ENCODE assay signal across 23 cellular contexts in genomic region chr17:80851277-80851925, GRCh38.
DNase-seq lines count a peak whose midpoint lies in the region; ATAC-seq and TF ChIP-seq lines count a peak whose summit lies in the region.
"Had no signal": no experiment of that assay in that cellular context is flagged by ENCODE, and none has a peak within 500 bp of the region (broad histone marks: within the 10 kb centered on the region; RNA-seq: fewer than 3 reads in every experiment).

No MANE protein-coding gene starts in this region.

- H2AFZ ChIP-seq in IMR-90 (replicated peaks; ENCODE audit: low read length, poor library complexity): no peak overlapping the region

- H3K4me1 Mint-ChIP-seq in activated CD4-positive, alpha-beta memory T cell treated with anti-CD3 and anti-CD28 coated beads, Interleukin-2, amount 10 ng/mL, durations not matched to agents 7 days and 5 days: peaks cover 88% of the 10 kb centered on the region
- peaks cover 54% of the 10 kb centered on the region for H3K4me1 Mint-ChIP-seq in activated CD4-positive, alpha-beta memory T cell treated with anti-CD3 and anti-CD28 coated beads for 36 hours (ENCODE audit: low read depth)
- peaks cover 56% of the 10 kb centered on the region for H3K4me1 Mint-ChIP-seq in activated naive CD8-positive, alpha-beta T cell treated with anti-CD3 and anti-CD28 coated beads, Interleukin-2, amount 50 U/mL, for 24 hours

- no peaks in the 10 kb centered on the region for H3K9me3 ChIP-seq in IMR-90 (ENCODE audit: control insufficient read depth, insufficient read depth, low read length)
- H3K9me3 ChIP-seq in right lobe of liver: no peaks in the 10 kb centered on the region
- no peaks in the 10 kb centered on the region for H3K9me3 ChIP-seq in transverse colon
- H3K9me3 ChIP-seq: MG63, vagina had no signal

- H2BK15ac ChIP-seq in IMR-90 (ENCODE audit: low read depth, low read length): peak overlapping the region; percentile 99; the same call in 2 of the 3 replicates

- dilution Hi-C loops in IMR-90 (cut with HindIII; ENCODE audit: low sequenced_read_pairs, unreplicated experiment): no loop called here

- TF ChIP-seq CTCF in IMR-90 (conservative IDR thresholded peaks at IDR 0.05; ENCODE audit: low read depth, low read length) (no peak), right lobe of liver (IDR thresholded peaks at IDR 0.05) (no peak), transverse colon (IDR thresholded peaks at IDR 0.05) (no peak)

- H3K9me1 ChIP-seq in IMR-90 (ENCODE audit: insufficient read depth, low read length): peaks cover 33% of the 10 kb centered on the region

- no peak overlapping the region for H3K9ac ChIP-seq in IMR-90 (ENCODE audit: low read depth, low read length)

- peaks cover 91% of the 10 kb centered on the region for H3K36me3 Mint-ChIP-seq in activated CD4-positive, alpha-beta memory T cell treated with anti-CD3 and anti-CD28 coated beads, Interleukin-2, amount 10 ng/mL, durations not matched to agents 7 days and 5 days (ENCODE audit: low read depth)
- H3K36me3 Mint-ChIP-seq in activated CD4-positive, alpha-beta memory T cell treated with anti-CD3 and anti-CD28 coated beads for 36 hours: peaks cover 25% of the 10 kb centered on the region
- H3K36me3 Mint-ChIP-seq in activated naive CD8-positive, alpha-beta T cell treated with anti-CD3 and anti-CD28 coated beads, Interleukin-2, amount 50 U/mL, for 24 hours (ENCODE audit: low read depth): peaks cover 42% of the 10 kb centered on the region

- no peaks in the 10 kb centered on the region for H3K9me3 Mint-ChIP-seq in activated CD4-positive, alpha-beta memory T cell treated with anti-CD3 and anti-CD28 coated beads, Interleukin-2, amount 10 ng/mL, durations not matched to agents 7 days and 5 days
- peaks cover 2% of the 10 kb centered on the region for H3K9me3 Mint-ChIP-seq in activated CD4-positive, alpha-beta memory T cell treated with anti-CD3 and anti-CD28 coated beads for 36 hours
- no peaks in the 10 kb centered on the region for H3K9me3 Mint-ChIP-seq in activated naive CD8-positive, alpha-beta T cell treated with anti-CD3 and anti-CD28 coated beads, Interleukin-2, amount 50 U/mL, for 24 hours
- H3K9me3 Mint-ChIP-seq: IgD-negative memory B cell had no signal

- intact Hi-C loops in activated CD4-positive, alpha-beta memory T cell treated with anti-CD3 and anti-CD28 coated beads for 36 hours (cut with micrococcal nuclease): loop anchor here (10.0 kb wide), 1 partner anchor 177 kb away; no protein-coding TSS in a partner anchor
- intact Hi-C loops in IMR-90 (cut with micrococcal nuclease) (loop anchor here (10.0 kb wide), 1 partner anchor 377 kb away; the partner anchor contains the start of gene NPTX1), posterior vena cava (cut with DNase I) (no loop called here), right lobe of liver (cut with DNase I) (no loop called here), transverse colon (cut with DNase I; ENCODE audit: low total_unique reads) (no loop called here)

- no peak overlapping the region for H3K23ac ChIP-seq in IMR-90 (ENCODE audit: low read depth, low read length)

- no peak for TF ChIP-seq EP300 in transverse colon (IDR thresholded peaks at IDR 0.05; ENCODE audit: low read depth)

- peak overlapping the region; percentile 24 to 99; a peak in 1 of 4 replicates for H4K8ac ChIP-seq in IMR-90 (ENCODE audit: low read depth in 2 of 2, low read length in 2 of 2)

- H2BK5ac ChIP-seq in IMR-90 (ENCODE audit: low read depth, low read length, poor library complexity, severe bottlenecking): peak overlapping the region; percentile 66

- H2BK120ac ChIP-seq in IMR-90 (ENCODE audit: low read depth, low read length): peak overlapping the region; percentile 99; the same call in 1 of the 2 replicates

- H3K27ac Mint-ChIP-seq in activated CD4-positive, alpha-beta memory T cell treated with anti-CD3 and anti-CD28 coated beads, Interleukin-2, amount 10 ng/mL, durations not matched to agents 7 days and 5 days: peak overlapping the region; percentile 55
- no peak overlapping the region for H3K27ac Mint-ChIP-seq in activated CD4-positive, alpha-beta memory T cell treated with anti-CD3 and anti-CD28 coated beads for 36 hours
- peak overlapping the region; percentile 4 for H3K27ac Mint-ChIP-seq in activated naive CD8-positive, alpha-beta T cell treated with anti-CD3 and anti-CD28 coated beads, Interleukin-2, amount 50 U/mL, for 24 hours
- H3K27ac Mint-ChIP-seq: IgD-negative memory B cell had no signal

- H4K91ac ChIP-seq in IMR-90 (ENCODE audit: insufficient read depth, low read depth, low read length): peak overlapping the region; percentile 99

- H3K79me1 ChIP-seq in IMR-90 (ENCODE audit: low read depth in 1 of 2, low read length in 2 of 2): peaks cover 18 to 39% of the 10 kb centered on the region in 2 experiments; a peak in 3 of 4 replicates

- in situ Hi-C loops in IMR-90 (cut with MboI; ENCODE audit: low sequenced_read_pairs): no loop called here
- in situ Hi-C loops in transverse colon (cut with MboI; ENCODE audit: low pct_ligation_motif_present in 1 of 4, low pct_unique_long_range_greater_than_20kb in 1 of 4, low sequenced_read_pairs in 3 of 4): loop anchor here in 1 of 4 donors (25.0 kb wide), 1 partner anchor 414 kb away; no protein-coding TSS in a partner anchor
- in situ Hi-C loops in G401 (cut with HindIII; ENCODE audit: low sequenced_read_pairs): no loop called here

- POLR2A ChIA-PET in activated CD4-positive, alpha-beta memory T cell treated with anti-CD3 and anti-CD28 coated beads, Interleukin-2, amount 10 ng/mL, durations not matched to agents 7 days and 5 days (lab: Charles Lee): interaction anchor here (2.0 to 2.4 kb wide), 2 partner anchors 18 to 41 kb away, joined by 7 to 9 read pairs; no protein-coding TSS in a partner anchor
- POLR2A ChIA-PET in activated CD4-positive, alpha-beta memory T cell treated with anti-CD3 and anti-CD28 coated beads for 36 hours (lab: Charles Lee): no interaction called here
- POLR2A ChIA-PET in IMR-90 (lab: Charles Lee; ENCODE audit: unreplicated experiment): no interaction called here

- H3K56ac ChIP-seq in IMR-90 (ENCODE audit: extremely low read depth, insufficient read depth, low read length): no peak overlapping the region

- H2AK9ac ChIP-seq in IMR-90 (replicated peaks; ENCODE audit: low read depth, low read length, poor library complexity): no peak overlapping the region

- no peaks in the 10 kb centered on the region for H4K20me1 ChIP-seq in IMR-90 (ENCODE audit: insufficient read depth, low read length)

- H3K4me3 ChIP-seq in IMR-90 (ENCODE audit: insufficient read depth, low read depth, low read length) (no peak overlapping the region), right lobe of liver (no peak overlapping the region), transverse colon (no peak overlapping the region)
- H3K4me3 ChIP-seq: dorsolateral prefrontal cortex, MG63, vagina had no signal

- H3K4ac ChIP-seq in IMR-90 (ENCODE audit: low read depth, low read length): peak overlapping the region; percentile 100; the same call in 1 of the 2 replicates

- CTCF ChIA-PET in activated CD4-positive, alpha-beta memory T cell treated with anti-CD3 and anti-CD28 coated beads, Interleukin-2, amount 10 ng/mL, durations not matched to agents 7 days and 5 days (lab: Charles Lee): interaction anchor here (0.6 kb wide), 1 partner anchor 245 kb away, joined by 3 read pairs; no protein-coding TSS in a partner anchor
- CTCF ChIA-PET in activated CD4-positive, alpha-beta memory T cell treated with anti-CD3 and anti-CD28 coated beads for 36 hours (lab: Charles Lee): no interaction called here
- CTCF ChIA-PET in IMR-90 (lab: Yijun Ruan, JAX): no interaction called here

- no peaks in the 10 kb centered on the region for H3K27me3 Mint-ChIP-seq in activated CD4-positive, alpha-beta memory T cell treated with anti-CD3 and anti-CD28 coated beads, Interleukin-2, amount 10 ng/mL, durations not matched to agents 7 days and 5 days
- H3K27me3 Mint-ChIP-seq in activated CD4-positive, alpha-beta memory T cell treated with anti-CD3 and anti-CD28 coated beads for 36 hours: no peaks in the 10 kb centered on the region
- H3K27me3 Mint-ChIP-seq in activated naive CD8-positive, alpha-beta T cell treated with anti-CD3 and anti-CD28 coated beads, Interleukin-2, amount 50 U/mL, for 24 hours: no peaks in the 10 kb centered on the region

- peak overlapping the region; percentile 100; the same call in 1 of the 2 replicates for H2AK5ac ChIP-seq in IMR-90 (ENCODE audit: low read depth, low read length)

- TF ChIP-seq POLR2A in IMR-90 (IDR thresholded peaks at IDR 0.05; ENCODE audit: low read depth, low read length): no peak
- TF ChIP-seq POLR2A in right lobe of liver (IDR thresholded peaks at IDR 0.05): no peak
- TF ChIP-seq POLR2A in transverse colon (IDR thresholded peaks at IDR 0.05): no peak

- H3K27me3 ChIP-seq in IMR-90 (ENCODE audit: control insufficient read depth, insufficient read depth, low read length) (no peaks in the 10 kb centered on the region), right lobe of liver (no peaks in the 10 kb centered on the region), transverse colon (no peaks in the 10 kb centered on the region)
- H3K27me3 ChIP-seq: dorsolateral prefrontal cortex, MG63, vagina had no signal

- WGBS in IMR-90 (ENCODE audit: extremely low coverage in 2 of 2, insufficient read length in 1 of 2), 2 experiments: 90% methylated on average over 8 of the region's 17 CpGs; no CpG with 5 or more reads in 1 of the 2 experiments
- 83% methylated on average over 17 of the region's 17 CpGs for WGBS in right lobe of liver (ENCODE audit: insufficient coverage, low coverage, low lambda C conversion rate, missing lambda C conversion rate)
- WGBS in transverse colon (ENCODE audit: low coverage in 1 of 2), 2 donors: 90 to 96% methylated on average over 4 to 17 of the region's 17 CpGs

- H3K14ac ChIP-seq in IMR-90 (replicated peaks; ENCODE audit: low read depth, low read length): peak overlapping the region; percentile 98; the same call in 1 of the 2 replicates

- no peak overlapping the region for H3K4me2 ChIP-seq in IMR-90 (ENCODE audit: low read depth, low read length)

- peaks cover 23% of the 10 kb centered on the region for H3K36me3 ChIP-seq in IMR-90 (ENCODE audit: control insufficient read depth, insufficient read depth, low read length)
- no peaks in the 10 kb centered on the region for H3K36me3 ChIP-seq in right lobe of liver
- no peaks in the 10 kb centered on the region for H3K36me3 ChIP-seq in transverse colon

- H4K5ac ChIP-seq in IMR-90 (ENCODE audit: low read depth, low read length): no peak overlapping the region

- peaks cover 22% of the 10 kb centered on the region for H3K4me1 ChIP-seq in IMR-90 (ENCODE audit: control insufficient read depth, insufficient read depth, low read length)
- H3K4me1 ChIP-seq in right lobe of liver: no peaks in the 10 kb centered on the region
- peaks cover 0 to 28% (median 18%) of the 10 kb centered on the region in 4 donors for H3K4me1 ChIP-seq in transverse colon

- H3K27ac ChIP-seq in IMR-90 (ENCODE audit: insufficient read depth, low read length) (0 out of 2 replicates have a peak overlapping the region, but pooled peaks have one; percentile 56), right lobe of liver (no peak overlapping the region), transverse colon (no peak overlapping the region)
- H3K27ac ChIP-seq: dorsolateral prefrontal cortex, HL-60, vagina had no signal

- no TSS peak for BruUV-seq in IMR-90 (replicated peaks; lab: Mats Ljungman, UMichigan)

- H3K4me3 Mint-ChIP-seq in activated CD4-positive, alpha-beta memory T cell treated with anti-CD3 and anti-CD28 coated beads, Interleukin-2, amount 10 ng/mL, durations not matched to agents 7 days and 5 days: no peak overlapping the region
- no peak overlapping the region for H3K4me3 Mint-ChIP-seq in activated CD4-positive, alpha-beta memory T cell treated with anti-CD3 and anti-CD28 coated beads for 36 hours
- H3K4me3 Mint-ChIP-seq in activated naive CD8-positive, alpha-beta T cell treated with anti-CD3 and anti-CD28 coated beads, Interleukin-2, amount 50 U/mL, for 24 hours: no peak overlapping the region
- H3K4me3 Mint-ChIP-seq: IgD-negative memory B cell had no signal

- H2BK20ac ChIP-seq in IMR-90 (ENCODE audit: low read depth, low read length): peak overlapping the region; percentile 54; the same call in 1 of the 2 replicates

- H3K18ac ChIP-seq in IMR-90 (ENCODE audit: low read depth, low read length): no peak overlapping the region

- TF ChIP-seq RAD21 in IMR-90 (IDR thresholded peaks at IDR 0.05; ENCODE audit: low read length): no peak

- ATAC-seq in IMR-90 (ENCODE audit: low read depth): no peak
- ATAC-seq in activated naive CD8-positive, alpha-beta T cell treated with anti-CD3 and anti-CD28 coated beads, Interleukin-2, amount 50 U/mL, for 24 hours: no peak
- no peak for ATAC-seq in right lobe of liver
- ATAC-seq: Right ventricle myocardium inferior had no signal

- no peak for DNase-seq in activated CD4-positive, alpha-beta memory T cell treated with anti-CD3 and anti-CD28 coated beads, Interleukin-2, amount 10 ng/mL, durations not matched to agents 7 days and 5 days
- DNase-seq in activated CD4-positive, alpha-beta memory T cell treated with anti-CD3 and anti-CD28 coated beads for 36 hours: no peak
- DNase-seq in IMR-90: no peak
- DNase-seq in activated naive CD8-positive, alpha-beta T cell treated with anti-CD3 and anti-CD28 coated beads, Interleukin-2, amount 50 U/mL, for 24 hours: no peak
- DNase-seq in posterior vena cava (ENCODE audit: low spot score): peak; percentile 56
- DNase-seq in right lobe of liver: no peak
- DNase-seq in transverse colon: no peak
- no peak for DNase-seq in G401 (ENCODE audit: low spot score)
- DNase-seq: activated CD4-positive, alpha-beta T cell treated with anti-CD3 and anti-CD28 coated beads, Interleukin-2, amount 50 U/mL, for 1 hour; activated T-cell treated with anti-CD3 and anti-CD28 coated beads, Interleukin-2, amount 50 U/mL, for 48 hours; amygdala; C1 segment of cervical spinal cord; NCI-H1436; NCI-H774; nucleus accumbens; stimulated activated CD8-positive, alpha-beta memory T cell treated with anti-CD3 and anti-CD28 coated beads, Interleukin-4, amount 100 ng/mL, for 48 hours; SW 1271 had no signal

Comparison
In these comparisons a context has a peak if more than half of its experiments do, and no peak if none do; other contexts are left out.
1. intact Hi-C loops: an anchor here in activated CD4-positive, alpha-beta memory T cell treated with anti-CD3 and anti-CD28 coated beads for 36 hours (10.0 kb wide) and IMR-90 (10.0 kb wide); none called in posterior vena cava, right lobe of liver and transverse colon.